In the genomic region with DNA sequence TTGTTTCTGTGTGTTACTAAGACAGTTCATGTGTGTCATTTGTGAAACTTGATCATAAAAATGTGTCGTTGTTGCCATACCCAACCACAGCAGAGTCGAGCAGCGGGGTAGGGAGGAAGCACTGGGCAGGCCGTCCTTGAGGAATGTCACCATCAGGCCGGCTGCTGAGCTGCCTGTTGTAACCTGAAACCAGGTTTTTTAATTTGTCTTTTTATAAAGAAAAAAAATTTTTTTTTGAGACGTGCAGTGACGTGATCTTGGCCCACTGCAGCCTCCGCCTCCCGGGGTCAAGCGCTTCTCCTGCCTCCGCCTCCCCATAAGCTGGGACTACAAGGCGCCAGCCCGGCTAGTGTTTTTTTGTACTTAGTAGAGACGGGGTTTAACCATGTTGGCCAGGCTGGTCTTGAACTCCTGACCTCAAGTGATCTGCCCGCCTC, we compare ENCODE assay signal across 8 cellular contexts. TPM values are rescaled to one million over a fixed set of nuclear protein-coding genes. Genes with fewer than 3 reads are reported as not detected.
DNase-seq lines count a peak whose midpoint lies in the region; ATAC-seq and TF ChIP-seq lines count a peak whose summit lies in the region.

No MANE protein-coding gene starts in this region.

- no peaks in the 10 kb centered on the region for H3K27me3 Mint-ChIP-seq in T-cell

- H3K9me3 ChIP-seq in neutrophil, result no peaks in the 10 kb centered on the region

- peak overlapping the region; percentile 88 for H3K27ac ChIP-seq in neutrophil

- no peak for TF ChIP-seq CTCF in fibroblast of mammary gland (conservative IDR thresholded peaks at IDR 0.05; ENCODE audit: control insufficient read depth, insufficient read depth, low read depth, low read length)
- TF ChIP-seq CTCF in neutrophil (IDR thresholded peaks at IDR 0.05), result no peak

- H3K4me3 Mint-ChIP-seq in T-cell, result peak overlapping the region; percentile 86 to 90 (median 89)

- DNase-seq in activated CD4-positive, CD25-positive, alpha-beta regulatory T cell (lab: John Stamatoyannopoulos, UW), result no peak
- DNase-seq in T-cell (peak in 2 of 34 experiments; percentile 6 to 8), fibroblast of mammary gland (ENCODE audit: low read depth) (peak; percentile 55)

- H3K27me3 ChIP-seq in neutrophil, result no peaks in the 10 kb centered on the region

- H3K4me1 ChIP-seq in neutrophil (ENCODE audit: control insufficient read depth in 1 of 2, insufficient read depth in 1 of 2, low read depth in 1 of 2, low read length in 1 of 2), result peaks cover 18 to 19% of the 10 kb centered on the region in 2 experiments

- H3K4me1 Mint-ChIP-seq in T-cell, result peaks cover 35 to 42% (median 39%) of the 10 kb centered on the region in 3 donors

- H3K36me3 Mint-ChIP-seq in T-cell, result peaks cover 16% of the 10 kb centered on the region

- peak overlapping the region; percentile 91 to 93 for H3K27ac Mint-ChIP-seq in T-cell

- H3K36me3 ChIP-seq in neutrophil, result no peaks in the 10 kb centered on the region

- peak; percentile 10 to 20 for ATAC-seq in activated CD4-positive, CD25-positive, alpha-beta regulatory T cell treated with anti-CD3 and anti-CD28 coated beads, Interleukin-2, amount 50 U/mL, for 24 hours
- ATAC-seq in HG02840 (IDR thresholded peaks at IDR 0.05; ENCODE audit: low FRiP score, unreplicated experiment) (peak; percentile 9), T-cell (replicated peaks in 1 of 4) (peak in 2 of 4 experiments; percentile 4), GM18517 (IDR thresholded peaks at IDR 0.05; ENCODE audit: unreplicated experiment) (no peak), GM21360 (IDR thresholded peaks at IDR 0.05; ENCODE audit: unreplicated experiment) (no peak)

- POLR2A ChIA-PET in T-cell (lab: Charles Lee), result no interaction called here

- no peaks in the 10 kb centered on the region for H3K9me3 Mint-ChIP-seq in T-cell

- H3K4me3 ChIP-seq in fibroblast of mammary gland (ENCODE audit: control insufficient read depth, low read depth, low read length) (peak overlapping the region; percentile 74), neutrophil (ENCODE audit: low read depth in 1 of 2, low read length in 1 of 2) (peak overlapping the region; percentile 74 to 88)

- CTCF ChIA-PET in T-cell (lab: Charles Lee), result interaction anchor here in 1 of 2 donors (0.5 to 1.6 kb wide), 3 partner anchors 11 to 919 kb away, joined by 3 to 9 read pairs (median 3); a partner anchor contains a TSS

RNA-seq across cellular contexts. Expression of a gene that starts 0.6 kb away (rescaled TPM):
- 10 to 100 TPM; 61.2 to 77.8 (median 72.7) TPM for total RNA-seq in T-cell

RNA-seq across cellular contexts. Expression of a gene that starts 24.5 kb away (rescaled TPM):
- 10 to 100 TPM; 17.3 to 26.6 (median 20.6) TPM for total RNA-seq in T-cell

RNA-seq across cellular contexts. Expression of a gene that starts 37.5 kb away (rescaled TPM):
- 10 to 100 TPM; 28.4 to 66.5 (median 37.6) TPM for total RNA-seq in T-cell

RNA-seq across cellular contexts. Expression of a gene that starts 45.3 kb away (rescaled TPM):
- total RNA-seq in T-cell, result 10 to 100 TPM; 17.9 to 27.4 (median 20.9) TPM

Comparison
In these comparisons a context has a peak if more than half of its experiments do, and no peak if none do; other contexts are left out.
1. ATAC-seq: peak in activated CD4-positive, CD25-positive, alpha-beta regulatory T cell treated with anti-CD3 and anti-CD28 coated beads, Interleukin-2, amount 50 U/mL, for 24 hours (2 of 2) and HG02840 (single experiment); none in GM18517 (single experiment) and GM21360 (single experiment).